In the genomic region with DNA sequence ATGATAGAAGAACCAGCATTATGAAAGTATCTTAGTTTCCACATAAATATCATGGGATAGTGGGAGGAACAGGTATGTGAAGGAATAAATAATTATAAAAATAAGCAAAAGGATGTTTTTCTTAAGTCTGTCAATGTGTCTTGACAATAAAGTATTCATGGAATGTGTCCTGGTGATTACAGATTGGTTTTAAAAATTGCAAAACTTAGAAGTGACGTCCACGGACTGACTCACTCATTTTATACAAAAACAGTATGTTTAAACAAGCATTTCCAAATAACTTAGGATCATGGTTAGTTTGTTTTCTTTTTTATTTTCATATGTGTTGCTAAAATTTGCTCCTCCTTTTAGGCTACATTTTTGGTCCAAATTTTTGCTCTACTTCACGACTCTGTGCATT, we compare ENCODE assay signal across 23 cellular contexts.
DNase-seq lines count a peak whose midpoint lies in the region; ATAC-seq, FAIRE-seq and TF ChIP-seq lines count a peak whose summit lies in the region.
"Had no signal": no experiment of that assay in that cellular context is flagged by ENCODE, and none has a peak within 500 bp of the region (broad histone marks: within the 10 kb centered on the region; RNA-seq: fewer than 3 reads in every experiment).

No MANE protein-coding gene starts in this region.

- FAIRE-seq in astrocyte (lab: Jason Lieb, UNC): no peak
- FAIRE-seq: endometrium had no signal

- peaks cover 3% of the 10 kb centered on the region for H3K4me1 Mint-ChIP-seq in astrocyte (ENCODE audit: low read depth, unreplicated experiment)
- H3K4me1 Mint-ChIP-seq: activated CD8-positive, alpha-beta memory T cell treated with anti-CD3 and anti-CD28 coated beads, Interleukin-2, amount 10 ng/mL, durations not matched to agents 7 days and 5 days; naive thymus-derived CD4-positive, alpha-beta T cell had no signal

- H3K4me3 Mint-ChIP-seq in astrocyte (ENCODE audit: unreplicated experiment): no peak overlapping the region
- H3K4me3 Mint-ChIP-seq: activated CD8-positive, alpha-beta memory T cell treated with anti-CD3 and anti-CD28 coated beads, Interleukin-2, amount 10 ng/mL, durations not matched to agents 7 days and 5 days; CD8-positive, alpha-beta T cell; naive thymus-derived CD4-positive, alpha-beta T cell had no signal

- no peak for ATAC-seq in left lobe of liver
- ATAC-seq: activated CD8-positive, alpha-beta memory T cell treated with anti-CD3 and anti-CD28 coated beads, Interleukin-2, amount 10 ng/mL, durations not matched to agents 7 days and 5 days; CD8-positive, alpha-beta T cell; naive thymus-derived CD4-positive, alpha-beta T cell had no signal

- H3K27ac ChIP-seq in astrocyte (ENCODE audit: low read depth, low read length): no peak overlapping the region
- H3K27ac ChIP-seq: adrenal gland had no signal

- no peaks in the 10 kb centered on the region for H4K20me1 ChIP-seq in astrocyte (ENCODE audit: insufficient read depth, low read length)

- H3K27ac Mint-ChIP-seq in astrocyte (ENCODE audit: unreplicated experiment): no peak overlapping the region
- H3K27ac Mint-ChIP-seq: activated CD8-positive, alpha-beta memory T cell treated with anti-CD3 and anti-CD28 coated beads, Interleukin-2, amount 10 ng/mL, durations not matched to agents 7 days and 5 days; CD8-positive, alpha-beta T cell; naive thymus-derived CD4-positive, alpha-beta T cell; progenitor cell of endocrine pancreas had no signal

- no peaks in the 10 kb centered on the region for H3K79me2 ChIP-seq in astrocyte (ENCODE audit: insufficient read depth, low read length)

- H3K9me3 ChIP-seq in astrocyte (ENCODE audit: insufficient read depth, low read depth, low read length): no peaks in the 10 kb centered on the region
- H3K9me3 ChIP-seq: adrenal gland, tibial artery had no signal

- H3K36me3 Mint-ChIP-seq in astrocyte (ENCODE audit: low read depth, unreplicated experiment): no peaks in the 10 kb centered on the region
- H3K36me3 Mint-ChIP-seq: activated CD8-positive, alpha-beta memory T cell treated with anti-CD3 and anti-CD28 coated beads, Interleukin-2, amount 10 ng/mL, durations not matched to agents 7 days and 5 days; CD8-positive, alpha-beta T cell; naive thymus-derived CD4-positive, alpha-beta T cell had no signal

- peaks cover 1% of the 10 kb centered on the region for H3K9me3 Mint-ChIP-seq in astrocyte (ENCODE audit: unreplicated experiment)
- H3K9me3 Mint-ChIP-seq: CD8-positive, alpha-beta T cell; naive thymus-derived CD4-positive, alpha-beta T cell had no signal

- H3K36me3 ChIP-seq in astrocyte (ENCODE audit: insufficient read depth, low read length): no peaks in the 10 kb centered on the region
- H3K36me3 ChIP-seq: adrenal gland, tibial artery had no signal

- DNase-seq in H4 (ENCODE audit: low spot score) (peak; percentile 6), astrocyte (ENCODE audit: low read depth) (peak; percentile 50), fibroblast of the conjunctiva (ENCODE audit: low read depth) (peak; percentile 36), left lobe of liver (ENCODE audit: low spot score) (no peak), DMS53 treated with DMSO at 0.1 percent for 48 hours (lab: John Stamatoyannopoulos, UW; ENCODE audit: unreplicated experiment) (no peak), GM19238 (ENCODE audit: insufficient read length, low spot score) (no peak), HEK293T (ENCODE audit: extremely low spot score) (no peak)
- DNase-seq: activated CD4-positive, alpha-beta T cell treated with anti-CD3 and anti-CD28 coated beads for 1 hour; activated CD8-positive, alpha-beta memory T cell treated with anti-CD3 and anti-CD28 coated beads, Interleukin-2, amount 10 ng/mL, durations not matched to agents 7 days and 5 days; activated effector memory CD4-positive, alpha-beta T cell treated with Interleukin-2 at 50 U/mL for 16 hours; adrenal gland; CD8-positive, alpha-beta T cell; cerebellar nuclear complex; head of caudate nucleus; MV-4-11; naive thymus-derived CD4-positive, alpha-beta T cell; NCI-H2029 treated with DMSO at 0.1 percent for 48 hours; NCI-H446 treated with DMSO at 0.1 percent for 48 hours; stimulated activated CD4-positive, alpha-beta T cell treated with anti-CD3 and anti-CD28 coated beads, Interleukin-15, amount 100 ng/mL, for 24 hours; stimulated activated naive CD4-positive, alpha-beta T cell; tibial artery had no signal

- H3K4me3 ChIP-seq in astrocyte (ENCODE audit: insufficient read depth, low read depth, low read length): no peak overlapping the region
- H3K4me3 ChIP-seq: adrenal gland, tibial artery had no signal

- POLR2A ChIA-PET in HEK293T (lab: Yijun Ruan, JAX): no interaction called here

- H3K4me1 ChIP-seq in astrocyte (ENCODE audit: insufficient read depth, low read length): no peaks in the 10 kb centered on the region
- H3K4me1 ChIP-seq: adrenal gland had no signal

- no peak overlapping the region for H2AFZ ChIP-seq in astrocyte (ENCODE audit: low read depth, low read length)

- H3K27me3 ChIP-seq in astrocyte (ENCODE audit: insufficient read depth, low read length): no peaks in the 10 kb centered on the region
- H3K27me3 ChIP-seq: adrenal gland, tibial artery had no signal

- H3K4me2 ChIP-seq in astrocyte (ENCODE audit: low read length): no peak overlapping the region

- no peaks in the 10 kb centered on the region for H3K27me3 Mint-ChIP-seq in astrocyte (ENCODE audit: low read depth, unreplicated experiment)
- H3K27me3 Mint-ChIP-seq: activated CD8-positive, alpha-beta memory T cell treated with anti-CD3 and anti-CD28 coated beads, Interleukin-2, amount 10 ng/mL, durations not matched to agents 7 days and 5 days; naive thymus-derived CD4-positive, alpha-beta T cell; progenitor cell of endocrine pancreas had no signal

- no peak overlapping the region for H3K9ac ChIP-seq in astrocyte (ENCODE audit: low read length)

- no peak for TF ChIP-seq CTCF in astrocyte (IDR thresholded peaks at IDR 0.05; ENCODE audit: insufficient read depth, low read depth, low read length)

- CTCF ChIA-PET in HEK293T (lab: Yijun Ruan, JAX): no interaction called here

TF ChIP-seq in HEK293T, 16 proteins besides CTCF, POLR2A, EP300 and RAD21:
- TF ChIP-seq SP1 (IDR thresholded peaks at IDR 0.05): no peak
- no peak for TF ChIP-seq ELF4 (IDR thresholded peaks at IDR 0.05)
- no peak for TF ChIP-seq LEF1 (IDR thresholded peaks at IDR 0.05; ENCODE audit: borderline replicate concordance)
- no peak for TF ChIP-seq HDGF (IDR thresholded peaks at IDR 0.05; ENCODE audit: borderline replicate concordance)
- TF ChIP-seq, protein P1, sequence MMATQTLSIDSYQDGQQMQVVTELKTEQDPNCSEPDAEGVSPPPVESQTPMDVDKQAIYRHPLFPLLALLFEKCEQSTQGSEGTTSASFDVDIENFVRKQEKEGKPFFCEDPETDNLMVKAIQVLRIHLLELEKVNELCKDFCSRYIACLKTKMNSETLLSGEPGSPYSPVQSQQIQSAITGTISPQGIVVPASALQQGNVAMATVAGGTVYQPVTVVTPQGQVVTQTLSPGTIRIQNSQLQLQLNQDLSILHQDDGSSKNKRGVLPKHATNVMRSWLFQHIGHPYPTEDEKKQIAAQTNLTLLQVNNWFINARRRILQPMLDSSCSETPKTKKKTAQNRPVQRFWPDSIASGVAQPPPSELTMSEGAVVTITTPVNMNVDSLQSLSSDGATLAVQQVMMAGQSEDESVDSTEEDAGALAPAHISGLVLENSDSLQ (IDR thresholded peaks at IDR 0.05): no peak
- no peak for TF ChIP-seq FOXM1 (IDR thresholded peaks at IDR 0.05; ENCODE audit: borderline replicate concordance)
- TF ChIP-seq ZNF384 (IDR thresholded peaks at IDR 0.05): no peak
- TF ChIP-seq ARNT (IDR thresholded peaks at IDR 0.05): no peak
- TF ChIP-seq CTBP1 (IDR thresholded peaks at IDR 0.05; ENCODE audit: borderline replicate concordance): no peak
- no peak for TF ChIP-seq NFRKB (IDR thresholded peaks at IDR 0.05)
- TF ChIP-seq BHLHE40 (IDR thresholded peaks at IDR 0.05; ENCODE audit: borderline replicate concordance): no peak
- TF ChIP-seq TARDBP (IDR thresholded peaks at IDR 0.05): no peak
- no peak for TF ChIP-seq FOXA1 (IDR thresholded peaks at IDR 0.05)
- no peak for TF ChIP-seq SUZ12 (IDR thresholded peaks at IDR 0.05)
- TF ChIP-seq L3MBTL2 (conservative IDR thresholded peaks at IDR 0.05): no peak
- TF ChIP-seq FOXK2 (IDR thresholded peaks at IDR 0.05): no peak

Comparison
In these comparisons a context has a peak if more than half of its experiments do, and no peak if none do; other contexts are left out.
1. DNase-seq: peak in H4 (single experiment), astrocyte (single experiment) and fibroblast of the conjunctiva (single experiment); none in left lobe of liver (single experiment), DMS53 treated with DMSO at 0.1 percent for 48 hours (single experiment), GM19238 (single experiment) and HEK293T (single experiment).